12 cellular contexts compared by ENCODE assay signal in the genomic region with DNA sequence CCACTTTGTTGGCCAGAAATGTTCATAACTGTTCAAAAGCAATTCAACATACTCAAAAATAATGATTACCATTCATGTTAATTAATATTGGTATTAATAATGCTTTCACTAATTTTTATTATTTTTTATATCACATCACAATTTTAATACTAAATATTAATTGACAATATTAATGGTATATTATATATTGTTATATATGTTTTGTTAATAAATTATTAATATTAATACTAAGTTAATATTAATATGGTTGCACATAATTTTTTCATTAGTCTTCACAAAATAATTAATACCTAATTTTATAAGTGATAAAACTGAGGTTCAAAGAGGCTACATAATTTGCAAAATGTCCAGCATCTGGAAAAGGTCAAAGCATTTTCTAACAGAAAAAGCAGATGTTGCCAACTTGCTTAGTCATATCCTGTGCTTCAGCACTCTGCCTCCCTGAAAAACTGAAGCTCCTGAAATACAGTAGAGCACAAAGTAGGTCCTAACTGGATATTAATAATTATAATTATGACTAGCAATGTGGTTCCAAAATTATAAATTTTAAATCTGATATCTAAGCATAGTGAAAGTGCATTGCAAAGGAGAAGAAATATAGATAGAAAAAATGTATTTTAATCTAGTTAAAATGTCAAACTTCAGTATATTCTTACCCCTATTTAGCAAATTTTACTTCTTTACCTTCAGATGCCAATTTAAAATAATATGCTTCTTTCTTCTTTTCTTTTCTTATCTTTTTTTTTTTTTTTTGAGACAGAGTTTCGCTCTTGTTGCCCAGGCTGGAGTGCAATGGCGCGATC.
A peak's percentile ranks its signal among the peaks of the same experiment; 100 is the strongest.
DNase-seq lines count a peak whose midpoint lies in the region; ATAC-seq, FAIRE-seq and TF ChIP-seq lines count a peak whose summit lies in the region.
"Had no signal": no experiment of that assay in that cellular context is flagged by ENCODE, and none has a peak within 500 bp of the region (broad histone marks: within the 10 kb centered on the region; RNA-seq: fewer than 3 reads in every experiment).

No MANE protein-coding gene starts in this region.

- H3K27ac ChIP-seq in RWPE1 = peak overlapping the region; percentile 79
- no peak overlapping the region for H3K27ac ChIP-seq in thyroid gland

- 93 to 98% methylated on average over 3 of the region's 3 CpGs for WGBS in thyroid gland, 2 donors

- peak overlapping the region; percentile 55 for H3K4me3 Mint-ChIP-seq in stimulated activated effector memory CD8-positive, alpha-beta T cell treated with anti-CD3 and anti-CD28 coated beads, Interleukin-12 subunit alpha, Interleukin-12 subunit beta, amount 100 ng/mL, for 72 hours

- no peaks in the 10 kb centered on the region for H3K9me3 ChIP-seq in thyroid gland

- FAIRE-seq in endometrium (lab: Jason Lieb, UNC) = peak; percentile 72
- FAIRE-seq: D721Med, small intestine had no signal

- no peaks in the 10 kb centered on the region for H3K27me3 ChIP-seq in thyroid gland

- CTCF ChIA-PET in RWPE1 (lab: Yijun Ruan, JAX) = interaction anchor here (0.8 kb wide), 1 partner anchor 82 kb away, joined by 4 read pairs; no protein-coding TSS in a partner anchor

- TF ChIP-seq CTCF in RWPE1 (conservative IDR thresholded peaks at IDR 0.05; ENCODE audit: low read depth) (no peak), thyroid gland (IDR thresholded peaks at IDR 0.05) (no peak)

- peak overlapping the region; percentile 69 to 79 for H3K27ac Mint-ChIP-seq in activated naive CD4-positive, alpha-beta T cell treated with anti-CD3 and anti-CD28 coated beads, Interleukin-2, amount 50 U/mL, for 72 hours
- H3K27ac Mint-ChIP-seq in stimulated activated effector memory CD8-positive, alpha-beta T cell treated with anti-CD3 and anti-CD28 coated beads, Interleukin-12 subunit alpha, Interleukin-12 subunit beta, amount 100 ng/mL, for 72 hours = peak overlapping the region; percentile 73

- H3K36me3 Mint-ChIP-seq in activated naive CD4-positive, alpha-beta T cell treated with anti-CD3 and anti-CD28 coated beads, Interleukin-2, amount 50 U/mL, for 72 hours = peaks cover 0 to 7% of the 10 kb centered on the region in 2 donors
- H3K36me3 Mint-ChIP-seq in stimulated activated effector memory CD8-positive, alpha-beta T cell treated with anti-CD3 and anti-CD28 coated beads, Interleukin-12 subunit alpha, Interleukin-12 subunit beta, amount 100 ng/mL, for 72 hours = no peaks in the 10 kb centered on the region

- H3K4me1 ChIP-seq in thyroid gland = no peaks in the 10 kb centered on the region

- no peak for ATAC-seq in activated naive CD4-positive, alpha-beta T cell treated with anti-CD3 and anti-CD28 coated beads, Interleukin-2, amount 50 U/mL, for 72 hours
- no peak for ATAC-seq in stimulated activated effector memory CD8-positive, alpha-beta T cell treated with anti-CD3 and anti-CD28 coated beads, Interleukin-12 subunit alpha, Interleukin-12 subunit beta, amount 100 ng/mL, for 72 hours
- no peak for ATAC-seq in esophagus mucosa

- intact Hi-C loops in thyroid gland (cut with DNase I) = no loop called here

- peaks cover 27% of the 10 kb centered on the region for H3K4me1 Mint-ChIP-seq in stimulated activated effector memory CD8-positive, alpha-beta T cell treated with anti-CD3 and anti-CD28 coated beads, Interleukin-12 subunit alpha, Interleukin-12 subunit beta, amount 100 ng/mL, for 72 hours

- DNase-seq in activated naive CD4-positive, alpha-beta T cell treated with anti-CD3 and anti-CD28 coated beads, Interleukin-2, amount 50 U/mL, for 72 hours (ENCODE audit: low spot score in 2 of 2) = no peak
- DNase-seq in activated naive CD4-positive, alpha-beta T cell treated with Interleukin-2 at 50 U/mL for 16 hours = no peak
- DNase-seq in RWPE1 (ENCODE audit: low spot score) (peak; percentile 53), NCI-H446 treated with DMSO at 0.1 percent for 48 hours (lab: John Stamatoyannopoulos, UW) (no peak), thyroid gland (no peak)
- DNase-seq in stimulated activated effector memory CD8-positive, alpha-beta T cell treated with anti-CD3 and anti-CD28 coated beads, Interleukin-12 subunit alpha, Interleukin-12 subunit beta, amount 100 ng/mL, for 72 hours (ENCODE audit: low spot score in 2 of 2) = no peak
- DNase-seq: activated CD4-positive, alpha-beta T cell treated with anti-CD3 and anti-CD28 coated beads, Interleukin-2, amount 10 ng/mL, durations not matched to agents 7 days and 5 days; NCI-H1694 treated with DMSO at 0.1 percent for 48 hours; small intestine had no signal

- POLR2A ChIA-PET in RWPE1 (lab: Yijun Ruan, JAX; ENCODE audit: low non-redundant PET) = no interaction called here

- no peaks in the 10 kb centered on the region for H3K36me3 ChIP-seq in thyroid gland

- H3K9me3 Mint-ChIP-seq in activated naive CD4-positive, alpha-beta T cell treated with anti-CD3 and anti-CD28 coated beads, Interleukin-2, amount 50 U/mL, for 72 hours = no peaks in the 10 kb centered on the region
- no peaks in the 10 kb centered on the region for H3K9me3 Mint-ChIP-seq in stimulated activated effector memory CD8-positive, alpha-beta T cell treated with anti-CD3 and anti-CD28 coated beads, Interleukin-12 subunit alpha, Interleukin-12 subunit beta, amount 100 ng/mL, for 72 hours
- H3K9me3 Mint-ChIP-seq: activated CD4-positive, alpha-beta T cell treated with anti-CD3 and anti-CD28 coated beads, Interleukin-2, amount 10 ng/mL, durations not matched to agents 7 days and 5 days had no signal

- TF ChIP-seq POLR2A in thyroid gland (IDR thresholded peaks at IDR 0.05) = no peak

- no peak overlapping the region for H3K4me3 ChIP-seq in thyroid gland (replicated peaks in 1 of 3)
